ENCODE assay signal across 8 cellular contexts in the genomic region with DNA sequence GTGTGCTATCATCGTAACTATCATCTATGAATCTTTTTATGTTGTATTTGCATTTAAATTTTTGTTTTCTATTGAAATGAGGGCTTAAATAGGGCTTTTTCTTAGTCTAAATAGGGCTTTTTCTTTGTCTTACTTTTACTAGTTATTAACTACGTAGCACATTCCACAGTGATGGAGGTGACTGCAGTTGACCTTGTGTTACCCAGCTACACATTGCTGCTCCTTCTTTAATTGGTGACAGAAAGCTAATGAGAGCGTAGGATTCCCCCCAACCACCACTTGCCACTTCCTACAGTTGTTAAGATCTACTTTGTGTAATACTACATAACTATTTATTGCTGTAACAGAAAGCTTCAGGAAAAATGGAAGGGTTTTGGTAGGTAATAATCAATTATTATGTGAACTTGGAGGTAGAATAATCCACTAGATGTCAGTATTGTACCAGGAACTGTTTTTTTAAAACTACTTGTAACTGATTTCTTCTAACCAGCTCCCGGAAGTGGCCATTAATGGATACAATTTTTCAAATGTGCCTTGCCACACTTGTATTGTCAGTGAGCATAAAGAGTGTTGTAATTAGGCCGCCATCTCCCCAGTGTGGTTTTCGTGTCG. TPM values are rescaled to one million over a fixed set of nuclear protein-coding genes. Genes with fewer than 3 reads are reported as not detected.
A peak's percentile ranks its signal among the peaks of the same experiment; 100 is the strongest.
DNase-seq lines count a peak whose midpoint lies in the region; ATAC-seq, FAIRE-seq and TF ChIP-seq lines count a peak whose summit lies in the region.

No MANE protein-coding gene starts in this region.

- H3K4me2 ChIP-seq in Loucy (ENCODE audit: low read depth, low read length, poor library complexity, severe bottlenecking), result no peak overlapping the region

- H4K20me1 ChIP-seq in Loucy (ENCODE audit: insufficient read depth, low read length, poor library complexity, severe bottlenecking), result no peaks in the 10 kb centered on the region

- H3K4me3 ChIP-seq in Loucy (ENCODE audit: low read length, poor library complexity, severe bottlenecking), result no peak overlapping the region
- H3K4me3 ChIP-seq in RWPE2 (ENCODE audit: severe bottlenecking), result no peak overlapping the region
- no peak overlapping the region for H3K4me3 ChIP-seq in foreskin fibroblast (ENCODE audit: low read depth in 1 of 2, low read length in 2 of 2)
- no peak overlapping the region for H3K4me3 ChIP-seq in small intestine (ENCODE audit: low read depth in 1 of 2, low read length in 2 of 2)

- no peaks in the 10 kb centered on the region for H3K79me2 ChIP-seq in Loucy (ENCODE audit: insufficient read depth, low read length)

- TF ChIP-seq CTCF in AG09319 (IDR thresholded peaks at IDR 0.05; ENCODE audit: low read depth, low read length) (peak; percentile 45), Loucy (conservative IDR thresholded peaks at IDR 0.05; ENCODE audit: low read length) (peak; percentile 66), RWPE2 (IDR thresholded peaks at IDR 0.05; ENCODE audit: poor library complexity, severe bottlenecking) (peak; percentile 82), foreskin fibroblast (IDR thresholded peaks at IDR 0.05; ENCODE audit: low read depth, low read length) (peak; percentile 21)

- H3K27ac ChIP-seq in RWPE2 (ENCODE audit: poor library complexity, severe bottlenecking) (no peak overlapping the region), small intestine (ENCODE audit: low read depth in 1 of 2, low read length in 1 of 2) (no peak overlapping the region)

- H3K36me3 ChIP-seq in Loucy (ENCODE audit: insufficient read depth, low read length), result peaks cover 68% of the 10 kb centered on the region; the same call in 1 of the 2 replicates
- H3K36me3 ChIP-seq in RWPE2 (ENCODE audit: low read depth), result peaks cover 92% of the 10 kb centered on the region
- peaks cover 15 to 17% of the 10 kb centered on the region in 2 donors for H3K36me3 ChIP-seq in small intestine (ENCODE audit: control insufficient read depth in 2 of 2, insufficient read depth in 2 of 2, low read length in 2 of 2)

- no peak for FAIRE-seq in small intestine (lab: Jason Lieb, UNC)

- H3K9me3 ChIP-seq in Loucy (ENCODE audit: insufficient read depth, low read depth, low read length), result no peaks in the 10 kb centered on the region
- no peaks in the 10 kb centered on the region for H3K9me3 ChIP-seq in RWPE2 (ENCODE audit: severe bottlenecking)
- no peaks in the 10 kb centered on the region for H3K9me3 ChIP-seq in small intestine (ENCODE audit: control insufficient read depth, low read depth)

- 54 to 64% (median 63%) methylated on average over 7 of the region's 7 CpGs for WGBS in small intestine, 3 donors

- H2AFZ ChIP-seq in Loucy (ENCODE audit: low read length), result no peak overlapping the region

- no peaks in the 10 kb centered on the region for H3F3A ChIP-seq in Loucy (ENCODE audit: low read depth)

- no peaks in the 10 kb centered on the region for H3K9me2 ChIP-seq in Loucy (replicated peaks; ENCODE audit: low read depth, low read length)

- peak; percentile 75 for ATAC-seq in GM18867 (IDR thresholded peaks at IDR 0.05; ENCODE audit: unreplicated experiment)
- ATAC-seq in RWPE2 (ENCODE audit: low read depth), result peak; percentile 56; the same call in 2 of the 3 replicates
- no peak for ATAC-seq in GM18517 (IDR thresholded peaks at IDR 0.05; ENCODE audit: unreplicated experiment)
- no peak for ATAC-seq in HG02884 (IDR thresholded peaks at IDR 0.05; ENCODE audit: unreplicated experiment)

- peak; percentile 16 for DNase-seq in AG09319 (ENCODE audit: extremely low read depth, low read depth)
- no peak for DNase-seq in RWPE2 (ENCODE audit: low spot score)
- DNase-seq in foreskin fibroblast, result peak; percentile 25 to 65
- DNase-seq in small intestine, result peak; percentile 60

- H3K27me3 ChIP-seq in Loucy (ENCODE audit: insufficient read depth, low read length, poor library complexity, severe bottlenecking) (no peaks in the 10 kb centered on the region), RWPE2 (ENCODE audit: insufficient read depth, poor library complexity, severe bottlenecking) (no peaks in the 10 kb centered on the region), small intestine (ENCODE audit: control insufficient read depth in 2 of 2, insufficient read depth in 2 of 2, low read length in 2 of 2) (no peaks in the 10 kb centered on the region)

- no peak overlapping the region for H3K9ac ChIP-seq in Loucy (ENCODE audit: low read depth, low read length, poor library complexity, severe bottlenecking)

- H3K4me1 ChIP-seq in Loucy (ENCODE audit: insufficient read depth, low read length, poor library complexity, severe bottlenecking) (no peaks in the 10 kb centered on the region), RWPE2 (ENCODE audit: insufficient read depth, poor library complexity, severe bottlenecking) (no peaks in the 10 kb centered on the region), small intestine (ENCODE audit: control insufficient read depth in 2 of 2, insufficient read depth in 1 of 2, low read depth in 1 of 2, low read length in 1 of 2) (no peaks in the 10 kb centered on the region)

RNA-seq across cellular contexts. Expression of gene MTRR, which starts 18.0 kb away (rescaled TPM):
- polyA plus RNA-seq in small intestine, result 10 to 100 TPM; 14.1 to 21.8 (median 16.3) TPM

RNA-seq across cellular contexts. Expression of gene FASTKD3, which starts 18.1 kb away (rescaled TPM):
- 10 to 100 TPM; 11.7 to 28.9 (median 16.8) TPM for polyA plus RNA-seq in small intestine

RNA-seq across cellular contexts. Expression of gene CFAP90, which starts 36.0 kb away (rescaled TPM):
- under 1 TPM in 1 of 3 donors, not detected in 2; 0.16 TPM for polyA plus RNA-seq in small intestine

Comparison
In these comparisons a context has a peak if more than half of its experiments do, and no peak if none do; other contexts are left out.
1. CTCF ChIP-seq: peak in every context shown above with its lines; median percentile 82 in RWPE2; 66 in Loucy; 45 in AG09319; 21 in foreskin fibroblast.
2. ATAC-seq: peak in GM18867 (single experiment) and RWPE2 (single experiment); none in GM18517 (single experiment) and HG02884 (single experiment).